27 cellular contexts compared by ENCODE assay signal in the genomic region with DNA sequence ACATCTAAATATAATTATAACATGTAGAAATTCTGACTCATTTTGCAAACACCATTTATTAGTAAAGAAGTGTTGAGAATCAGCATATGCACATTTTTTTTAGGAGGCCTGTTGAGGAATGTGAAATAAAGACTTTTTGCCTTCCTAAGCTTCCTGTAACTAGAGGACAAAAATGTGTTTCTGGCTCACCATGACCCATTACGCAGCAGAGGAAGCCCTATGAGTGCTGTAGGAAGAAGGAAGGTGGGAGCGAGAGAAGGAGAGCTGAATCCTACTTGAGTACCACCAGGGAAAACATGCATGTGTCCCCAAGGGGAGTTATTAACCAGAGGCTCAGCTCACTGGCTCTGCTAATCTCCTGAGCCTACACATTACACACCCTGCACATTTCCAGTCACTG.
A peak's percentile ranks its signal among the peaks of the same experiment; 100 is the strongest.
DNase-seq lines count a peak whose midpoint lies in the region; ATAC-seq and TF ChIP-seq lines count a peak whose summit lies in the region.
"Had no signal": no experiment of that assay in that cellular context is flagged by ENCODE, and none has a peak within 500 bp of the region (broad histone marks: within the 10 kb centered on the region; RNA-seq: fewer than 3 reads in every experiment).

No MANE protein-coding gene starts in this region.

- no peak for TF ChIP-seq CTCF in GM23338 (conservative IDR thresholded peaks at IDR 0.05; ENCODE audit: low read depth in 2 of 2)
- no peak for TF ChIP-seq CTCF in chondrocyte (IDR thresholded peaks at IDR 0.05)
- TF ChIP-seq CTCF in mesothelial cell of epicardium (IDR thresholded peaks at IDR 0.05; ENCODE audit: unreplicated experiment) = no peak
- no peak for TF ChIP-seq CTCF in thoracic aorta (IDR thresholded peaks at IDR 0.05)
- no peak for TF ChIP-seq CTCF in omental fat pad (IDR thresholded peaks at IDR 0.05)

- no peaks in the 10 kb centered on the region for H3K79me2 ChIP-seq in GM23338 (replicated peaks; ENCODE audit: insufficient read depth)
- H3K79me2 ChIP-seq: parathyroid adenoma had no signal

- no peak for ATAC-seq in GM23338
- no peak for ATAC-seq in thoracic aorta (ENCODE audit: insufficient number of reproducible peaks, low FRiP score, low read depth)
- no peak for ATAC-seq in omental fat pad (ENCODE audit: low FRiP score)
- no peak for ATAC-seq in HG03442 (IDR thresholded peaks at IDR 0.05; ENCODE audit: unreplicated experiment)
- ATAC-seq: effector memory CD8-positive, alpha-beta T cell; HCT116; mucosa of descending colon; natural killer cell; stimulated activated naive CD8-positive, alpha-beta T cell treated with anti-CD3 and anti-CD28 coated beads, Interleukin-15, Interleukin-2, amounts not matched to agents 100 U/mL and 50 U/mL, for 24 hours had no signal

- no peak overlapping the region for H3K4me3 ChIP-seq in GM23338
- no peak overlapping the region for H3K4me3 ChIP-seq in thoracic aorta
- H3K4me3 ChIP-seq: BLaER1 treated with 17β-estradiol and CSF1 and Interleukin-3, amounts not matched to agents 10 nM and 100 nM; coronary artery; mucosa of descending colon; vagina had no signal

- H3K4me2 ChIP-seq in GM23338 = no peak overlapping the region
- H3K4me2 ChIP-seq: BLaER1 treated with 17β-estradiol and CSF1 and Interleukin-3, amounts not matched to agents 10 nM and 100 nM had no signal

- H4K20me1 ChIP-seq in GM23338 (replicated peaks; ENCODE audit: insufficient read depth) = no peaks in the 10 kb centered on the region
- H4K20me1 ChIP-seq: BLaER1 treated with 17β-estradiol and CSF1 and Interleukin-3, amounts not matched to agents 10 nM and 100 nM had no signal

- no peak overlapping the region for H3K27ac ChIP-seq in GM23338 (ENCODE audit: low read depth)
- peak overlapping the region; percentile 37 to 58 for H3K27ac ChIP-seq in thoracic aorta
- H3K27ac ChIP-seq: BLaER1 treated with 17β-estradiol and CSF1 and Interleukin-3, amounts not matched to agents 10 nM and 100 nM; parathyroid adenoma; vagina had no signal

- no peaks in the 10 kb centered on the region for H3K27me3 ChIP-seq in GM23338 (ENCODE audit: insufficient read depth)
- H3K27me3 ChIP-seq in thoracic aorta (replicated peaks; ENCODE audit: insufficient read depth) = no peaks in the 10 kb centered on the region
- H3K27me3 ChIP-seq: BLaER1 treated with 17β-estradiol and CSF1 and Interleukin-3, amounts not matched to agents 10 nM and 100 nM; vagina had no signal

- no peaks in the 10 kb centered on the region for H3K36me3 ChIP-seq in GM23338 (ENCODE audit: insufficient read depth)
- H3K36me3 ChIP-seq in thoracic aorta = no peaks in the 10 kb centered on the region
- H3K36me3 ChIP-seq: BLaER1 treated with 17β-estradiol and CSF1 and Interleukin-3, amounts not matched to agents 10 nM and 100 nM; vagina had no signal

- H3K9me2 ChIP-seq in GM23338 (ENCODE audit: insufficient read depth) = no peaks in the 10 kb centered on the region

- peaks cover 18% of the 10 kb centered on the region for H3K4me1 Mint-ChIP-seq in GM23338
- H3K4me1 Mint-ChIP-seq in chondrocyte (ENCODE audit: low read depth) = peaks cover 83% of the 10 kb centered on the region
- peaks cover 43% of the 10 kb centered on the region for H3K4me1 Mint-ChIP-seq in mesothelial cell of epicardium
- H3K4me1 Mint-ChIP-seq: IgD-negative memory B cell had no signal

- H3K9me3 Mint-ChIP-seq in GM23338 (no peaks in the 10 kb centered on the region; the same call in 2 of the 3 replicates), chondrocyte (ENCODE audit: low read depth) (no peaks in the 10 kb centered on the region), mesothelial cell of epicardium (no peaks in the 10 kb centered on the region)
- H3K9me3 Mint-ChIP-seq: natural killer cell had no signal

- H3K4me1 ChIP-seq in GM23338 (ENCODE audit: insufficient read depth) (peaks cover 9% of the 10 kb centered on the region; the same call in 1 of the 2 replicates), thoracic aorta (ENCODE audit: control insufficient read depth in 1 of 2, low read depth in 2 of 2) (peaks cover 20 to 22% of the 10 kb centered on the region in 2 donors)

- H2AFZ ChIP-seq in GM23338 = peak overlapping the region; percentile 14; the same call in 1 of the 2 replicates
- H2AFZ ChIP-seq: parathyroid adenoma had no signal

- no peaks in the 10 kb centered on the region for H3K27me3 Mint-ChIP-seq in GM23338 (ENCODE audit: insufficient read depth, low read depth, poor library complexity)
- H3K27me3 Mint-ChIP-seq in chondrocyte (ENCODE audit: low read depth) = no peaks in the 10 kb centered on the region
- peaks cover 54% of the 10 kb centered on the region for H3K27me3 Mint-ChIP-seq in mesothelial cell of epicardium (ENCODE audit: low read depth)
- H3K27me3 Mint-ChIP-seq: effector memory CD8-positive, alpha-beta T cell; IgD-negative memory B cell had no signal

- H3K4me3 Mint-ChIP-seq in GM23338 (no peak overlapping the region), chondrocyte (ENCODE audit: unreplicated experiment) (no peak overlapping the region), mesothelial cell of epicardium (no peak overlapping the region)
- H3K4me3 Mint-ChIP-seq: activated naive CD8-positive, alpha-beta T cell; effector memory CD8-positive, alpha-beta T cell; IgD-negative memory B cell; natural killer cell had no signal

- no peaks in the 10 kb centered on the region for H3F3A ChIP-seq in GM23338 (replicated peaks; ENCODE audit: low read depth)

- DNase-seq in GM23338 (ENCODE audit: low spot score) (no peak), chondrocyte (ENCODE audit: low spot score) (no peak), mesothelial cell of epicardium (ENCODE audit: low spot score in 2 of 2, unreplicated experiment in 2 of 2) (no peak), thoracic aorta (ENCODE audit: low spot score) (no peak), omental fat pad (ENCODE audit: low spot score) (no peak), germinal center (ENCODE audit: low spot score) (no peak)
- DNase-seq: activated CD4-positive, alpha-beta T cell treated with anti-CD3 and anti-CD28 coated beads for 4 hours; anterior cingulate cortex; effector memory CD8-positive, alpha-beta T cell; erythroblast; mucosa of descending colon; natural killer cell; NCI-H146; NCI-H446 treated with DMSO at 0.1 percent for 48 hours; NCI-H774; stimulated activated CD4-positive, alpha-beta T cell treated with anti-CD3 and anti-CD28 coated beads, Interleukin-2, amount 100 ng/mL, for 24 hours; stimulated activated naive CD8-positive, alpha-beta T cell treated with anti-CD3 and anti-CD28 coated beads, Interleukin-15, Interleukin-2, amounts not matched to agents 100 U/mL and 50 U/mL, for 24 hours; SW 1271; T1000 had no signal

- H3K27ac Mint-ChIP-seq in GM23338 (peak overlapping the region; percentile 32; the same call in 1 of the 2 replicates), chondrocyte (ENCODE audit: unreplicated experiment) (peak overlapping the region; percentile 91), mesothelial cell of epicardium (peak overlapping the region; percentile 6)
- H3K27ac Mint-ChIP-seq: activated naive CD8-positive, alpha-beta T cell; effector memory CD8-positive, alpha-beta T cell; IgD-negative memory B cell; natural killer cell had no signal

- no peaks in the 10 kb centered on the region for H3K36me3 Mint-ChIP-seq in GM23338 (ENCODE audit: low read depth)
- no peaks in the 10 kb centered on the region for H3K36me3 Mint-ChIP-seq in chondrocyte (ENCODE audit: low read depth)
- H3K36me3 Mint-ChIP-seq in mesothelial cell of epicardium = no peaks in the 10 kb centered on the region
- H3K36me3 Mint-ChIP-seq: activated naive CD8-positive, alpha-beta T cell; IgD-negative memory B cell; natural killer cell had no signal

- H3K9me3 ChIP-seq in thoracic aorta = no peaks in the 10 kb centered on the region
- H3K9me3 ChIP-seq: BLaER1 treated with 17β-estradiol and CSF1 and Interleukin-3, amounts not matched to agents 10 nM and 100 nM; mucosa of descending colon; vagina had no signal

TF ChIP-seq in GM23338, 12 proteins besides CTCF, POLR2A, EP300 and RAD21 (continues in another document):
- TF ChIP-seq POLR2AphosphoS5 (IDR thresholded peaks at IDR 0.05; ENCODE audit: low read depth) (no peak), EZH2 (IDR thresholded peaks at IDR 0.05; ENCODE audit: low read depth, unreplicated experiment) (no peak), JUNB (IDR thresholded peaks at IDR 0.05; ENCODE audit: unreplicated experiment) (no peak), EZH2phosphoT487 (IDR thresholded peaks at IDR 0.05; ENCODE audit: unreplicated experiment) (no peak), CREB1 (CRISPR knock-in tag; IDR thresholded peaks at IDR 0.05; ENCODE audit: low read depth) (no peak)

Comparison
In these comparisons a context has a peak if more than half of its experiments do, and no peak if none do; other contexts are left out.
1. H3K27ac Mint-ChIP-seq: peak in every context shown above with its lines; median percentile 91 in chondrocyte; 32 in GM23338; 6 in mesothelial cell of epicardium.